ENCODE assay signal across 3 cellular contexts in the genomic region with DNA sequence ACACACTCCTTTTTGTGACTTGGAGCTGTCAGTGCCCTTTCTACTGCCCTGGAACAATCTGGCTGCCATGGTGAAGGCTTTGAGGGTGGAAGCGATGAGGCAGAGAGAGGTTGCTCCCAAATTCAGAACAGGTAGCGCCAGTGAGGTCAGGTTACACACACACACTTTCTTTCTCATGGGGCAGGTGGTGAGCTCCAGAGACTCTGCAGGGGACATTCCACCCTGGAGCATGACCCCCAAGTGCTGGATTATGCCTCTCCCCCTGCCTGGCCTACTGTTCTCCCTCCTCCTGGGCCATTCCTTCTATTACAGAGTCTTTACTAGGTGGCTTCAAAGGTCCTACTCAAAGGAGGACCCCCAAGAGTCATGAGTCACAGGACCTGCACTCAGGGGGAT.
A peak's percentile ranks its signal among the peaks of the same experiment; 100 is the strongest.
TF ChIP-seq lines count a peak whose summit lies in the region.

No MANE protein-coding gene starts in this region.

TF ChIP-seq in HEK293, 187 proteins besides CTCF, POLR2A, EP300 and RAD21:
- TF ChIP-seq, protein P1, sequence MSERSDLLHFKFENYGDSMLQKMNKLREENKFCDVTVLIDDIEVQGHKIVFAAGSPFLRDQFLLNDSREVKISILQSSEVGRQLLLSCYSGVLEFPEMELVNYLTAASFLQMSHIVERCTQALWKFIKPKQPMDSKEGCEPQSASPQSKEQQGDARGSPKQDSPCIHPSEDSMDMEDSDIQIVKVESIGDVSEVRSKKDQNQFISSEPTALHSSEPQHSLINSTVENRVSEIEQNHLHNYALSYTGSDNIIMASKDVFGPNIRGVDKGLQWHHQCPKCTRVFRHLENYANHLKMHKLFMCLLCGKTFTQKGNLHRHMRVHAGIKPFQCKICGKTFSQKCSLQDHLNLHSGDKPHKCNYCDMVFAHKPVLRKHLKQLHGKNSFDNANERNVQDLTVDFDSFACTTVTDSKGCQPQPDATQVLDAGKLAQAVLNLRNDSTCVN (tag by site-specific recombination; optimal IDR thresholded peaks at IDR 0.05) = no peak
- TF ChIP-seq ZNF114 (tag by site-specific recombination; IDR thresholded peaks at IDR 0.05) = no peak
- TF ChIP-seq ZNF548 (tag by site-specific recombination; IDR thresholded peaks at IDR 0.05) = no peak
- peak; percentile 99 for TF ChIP-seq GLIS1 (tag by site-specific recombination; IDR thresholded peaks at IDR 0.05)

TF ChIP-seq in H1, 55 proteins besides CTCF, POLR2A, EP300 and RAD21:
- TF ChIP-seq HDAC2 (IDR thresholded peaks at IDR 0.05; ENCODE audit: borderline replicate concordance in 1 of 2, low read depth in 2 of 2, low read length in 2 of 2) = 0 out of 4 replicates have a peak, but pooled peaks of 1 of the 2 experiments have one; percentile 17
- no peak for TF ChIP-seq SUZ12 (IDR thresholded peaks at IDR 0.05; ENCODE audit: low read length)

TF ChIP-seq in HepG2, 621 proteins besides CTCF, POLR2A, EP300 and RAD21:
- TF ChIP-seq ZFP90 (CRISPR knock-in tag; IDR thresholded peaks at IDR 0.05; ENCODE audit: borderline replicate concordance) (no peak), ZNF615 (CRISPR knock-in tag; IDR thresholded peaks at IDR 0.05; ENCODE audit: borderline replicate concordance) (no peak), ZNF331 (CRISPR knock-in tag; IDR thresholded peaks at IDR 0.05) (no peak), GATAD2A (CRISPR knock-in tag; IDR thresholded peaks at IDR 0.05) (no peak)
- TF ChIP-seq, protein P2, sequence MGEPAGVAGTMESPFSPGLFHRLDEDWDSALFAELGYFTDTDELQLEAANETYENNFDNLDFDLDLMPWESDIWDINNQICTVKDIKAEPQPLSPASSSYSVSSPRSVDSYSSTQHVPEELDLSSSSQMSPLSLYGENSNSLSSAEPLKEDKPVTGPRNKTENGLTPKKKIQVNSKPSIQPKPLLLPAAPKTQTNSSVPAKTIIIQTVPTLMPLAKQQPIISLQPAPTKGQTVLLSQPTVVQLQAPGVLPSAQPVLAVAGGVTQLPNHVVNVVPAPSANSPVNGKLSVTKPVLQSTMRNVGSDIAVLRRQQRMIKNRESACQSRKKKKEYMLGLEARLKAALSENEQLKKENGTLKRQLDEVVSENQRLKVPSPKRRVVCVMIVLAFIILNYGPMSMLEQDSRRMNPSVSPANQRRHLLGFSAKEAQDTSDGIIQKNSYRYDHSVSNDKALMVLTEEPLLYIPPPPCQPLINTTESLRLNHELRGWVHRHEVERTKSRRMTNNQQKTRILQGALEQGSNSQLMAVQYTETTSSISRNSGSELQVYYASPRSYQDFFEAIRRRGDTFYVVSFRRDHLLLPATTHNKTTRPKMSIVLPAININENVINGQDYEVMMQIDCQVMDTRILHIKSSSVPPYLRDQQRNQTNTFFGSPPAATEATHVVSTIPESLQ (CRISPR knock-in tag; conservative IDR thresholded peaks at IDR 0.05) = no peak
- TF ChIP-seq, protein P3, sequence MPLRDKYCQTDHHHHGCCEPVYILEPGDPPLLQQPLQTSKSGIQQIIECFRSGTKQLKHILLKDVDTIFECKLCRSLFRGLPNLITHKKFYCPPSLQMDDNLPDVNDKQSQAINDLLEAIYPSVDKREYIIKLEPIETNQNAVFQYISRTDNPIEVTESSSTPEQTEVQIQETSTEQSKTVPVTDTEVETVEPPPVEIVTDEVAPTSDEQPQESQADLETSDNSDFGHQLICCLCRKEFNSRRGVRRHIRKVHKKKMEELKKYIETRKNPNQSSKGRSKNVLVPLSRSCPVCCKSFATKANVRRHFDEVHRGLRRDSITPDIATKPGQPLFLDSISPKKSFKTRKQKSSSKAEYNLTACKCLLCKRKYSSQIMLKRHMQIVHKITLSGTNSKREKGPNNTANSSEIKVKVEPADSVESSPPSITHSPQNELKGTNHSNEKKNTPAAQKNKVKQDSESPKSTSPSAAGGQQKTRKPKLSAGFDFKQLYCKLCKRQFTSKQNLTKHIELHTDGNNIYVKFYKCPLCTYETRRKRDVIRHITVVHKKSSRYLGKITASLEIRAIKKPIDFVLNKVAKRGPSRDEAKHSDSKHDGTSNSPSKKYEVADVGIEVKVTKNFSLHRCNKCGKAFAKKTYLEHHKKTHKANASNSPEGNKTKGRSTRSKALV (CRISPR knock-in tag; IDR thresholded peaks at IDR 0.05) = no peak
- TF ChIP-seq, protein P4, sequence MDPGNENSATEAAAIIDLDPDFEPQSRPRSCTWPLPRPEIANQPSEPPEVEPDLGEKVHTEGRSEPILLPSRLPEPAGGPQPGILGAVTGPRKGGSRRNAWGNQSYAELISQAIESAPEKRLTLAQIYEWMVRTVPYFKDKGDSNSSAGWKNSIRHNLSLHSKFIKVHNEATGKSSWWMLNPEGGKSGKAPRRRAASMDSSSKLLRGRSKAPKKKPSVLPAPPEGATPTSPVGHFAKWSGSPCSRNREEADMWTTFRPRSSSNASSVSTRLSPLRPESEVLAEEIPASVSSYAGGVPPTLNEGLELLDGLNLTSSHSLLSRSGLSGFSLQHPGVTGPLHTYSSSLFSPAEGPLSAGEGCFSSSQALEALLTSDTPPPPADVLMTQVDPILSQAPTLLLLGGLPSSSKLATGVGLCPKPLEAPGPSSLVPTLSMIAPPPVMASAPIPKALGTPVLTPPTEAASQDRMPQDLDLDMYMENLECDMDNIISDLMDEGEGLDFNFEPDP (CRISPR knock-in tag; conservative IDR thresholded peaks at IDR 0.05) = no peak
TF ChIP-seq in HepG2: peak in this region for 0.
